In genomic region chr18:3213231-3214059, GRCh38 we compare ENCODE assay signal across 2 cellular contexts.
A peak's percentile ranks its signal among the peaks of the same experiment; 100 is the strongest.
TF ChIP-seq lines count a peak whose summit lies in the region.

No MANE protein-coding gene starts in this region.

TF ChIP-seq in HepG2, 621 proteins besides CTCF, POLR2A, EP300 and RAD21:
- TF ChIP-seq ZC3H13 (CRISPR knock-in tag; IDR thresholded peaks at IDR 0.05) (no peak), LRRFIP1 (CRISPR knock-in tag; conservative IDR thresholded peaks at IDR 0.05) (no peak), CREB1 (IDR thresholded peaks at IDR 0.05) (no peak), CREB1 (CRISPR knock-in tag; IDR thresholded peaks at IDR 0.05) (0 out of 2 replicates have a peak, but pooled peaks have one; percentile 15), CBX1 (IDR thresholded peaks at IDR 0.05; ENCODE audit: low read depth) (no peak)

TF ChIP-seq in SK-N-SH treated with all-trans-retinoic acid at 6 μM for 48 hours, 23 proteins besides CTCF, POLR2A, EP300 and RAD21:
- no peak for TF ChIP-seq ZFP30 (CRISPR knock-in tag; IDR thresholded peaks at IDR 0.05)
- TF ChIP-seq, protein P1, sequence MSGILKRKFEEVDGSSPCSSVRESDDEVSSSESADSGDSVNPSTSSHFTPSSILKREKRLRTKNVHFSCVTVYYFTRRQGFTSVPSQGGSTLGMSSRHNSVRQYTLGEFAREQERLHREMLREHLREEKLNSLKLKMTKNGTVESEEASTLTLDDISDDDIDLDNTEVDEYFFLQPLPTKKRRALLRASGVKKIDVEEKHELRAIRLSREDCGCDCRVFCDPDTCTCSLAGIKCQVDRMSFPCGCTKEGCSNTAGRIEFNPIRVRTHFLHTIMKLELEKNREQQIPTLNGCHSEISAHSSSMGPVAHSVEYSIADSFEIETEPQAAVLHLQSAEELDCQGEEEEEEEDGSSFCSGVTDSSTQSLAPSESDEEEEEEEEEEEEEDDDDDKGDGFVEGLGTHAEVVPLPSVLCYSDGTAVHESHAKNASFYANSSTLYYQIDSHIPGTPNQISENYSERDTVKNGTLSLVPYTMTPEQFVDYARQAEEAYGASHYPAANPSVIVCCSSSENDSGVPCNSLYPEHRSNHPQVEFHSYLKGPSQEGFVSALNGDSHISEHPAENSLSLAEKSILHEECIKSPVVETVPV (CRISPR knock-in tag; IDR thresholded peaks at IDR 0.05) = no peak
TF ChIP-seq in SK-N-SH treated with all-trans-retinoic acid at 6 μM for 48 hours: peak in this region for 0.
